8 cellular contexts compared by ENCODE assay signal in the genomic region with DNA sequence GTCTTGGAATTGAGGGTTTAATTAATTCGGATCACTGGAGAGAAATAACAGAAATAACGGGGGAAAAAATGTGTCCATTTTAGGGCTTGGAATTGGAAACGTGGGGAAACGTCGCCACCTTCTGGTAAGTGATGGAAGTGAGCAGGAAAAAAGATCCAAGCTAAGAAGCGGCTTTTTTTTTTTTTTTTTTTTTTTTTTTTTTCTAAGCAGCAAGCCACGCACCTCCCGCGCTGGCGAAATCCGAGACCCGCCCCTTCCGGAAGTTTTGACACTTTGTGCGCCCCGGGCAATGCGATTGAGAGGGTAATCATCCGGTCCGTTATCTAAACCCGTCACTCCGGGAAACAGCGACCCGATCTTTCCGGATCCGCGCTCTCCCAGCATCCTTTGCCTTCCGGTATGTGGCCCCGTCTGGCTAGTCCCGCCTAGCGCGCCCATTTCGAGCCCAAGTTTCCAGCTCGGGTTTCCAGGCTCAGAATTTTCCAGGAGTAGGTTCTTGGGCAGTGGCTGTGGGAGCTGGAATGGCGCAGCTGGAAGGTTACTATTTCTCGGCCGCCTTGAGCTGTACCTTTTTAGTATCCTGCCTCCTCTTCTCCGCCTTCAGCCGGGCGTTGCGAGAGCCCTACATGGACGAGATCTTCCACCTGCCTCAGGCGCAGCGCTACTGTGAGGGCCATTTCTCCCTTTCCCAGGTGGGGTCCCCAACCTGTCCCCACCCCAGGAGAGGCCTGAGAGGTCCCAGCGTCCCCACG. TPM values are rescaled to one million over a fixed set of nuclear protein-coding genes. Genes with fewer than 3 reads are reported as not detected.
DNase-seq lines count a peak whose midpoint lies in the region; ATAC-seq, FAIRE-seq and TF ChIP-seq lines count a peak whose summit lies in the region.

A gene with protein sequence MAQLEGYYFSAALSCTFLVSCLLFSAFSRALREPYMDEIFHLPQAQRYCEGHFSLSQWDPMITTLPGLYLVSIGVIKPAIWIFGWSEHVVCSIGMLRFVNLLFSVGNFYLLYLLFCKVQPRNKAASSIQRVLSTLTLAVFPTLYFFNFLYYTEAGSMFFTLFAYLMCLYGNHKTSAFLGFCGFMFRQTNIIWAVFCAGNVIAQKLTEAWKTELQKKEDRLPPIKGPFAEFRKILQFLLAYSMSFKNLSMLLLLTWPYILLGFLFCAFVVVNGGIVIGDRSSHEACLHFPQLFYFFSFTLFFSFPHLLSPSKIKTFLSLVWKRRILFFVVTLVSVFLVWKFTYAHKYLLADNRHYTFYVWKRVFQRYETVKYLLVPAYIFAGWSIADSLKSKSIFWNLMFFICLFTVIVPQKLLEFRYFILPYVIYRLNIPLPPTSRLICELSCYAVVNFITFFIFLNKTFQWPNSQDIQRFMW (plus strand): TSS at position 418 of the 752 bp plus-strand sequence. CDS start 104 bp downstream, at position 522.

- peaks cover 3% of the 10 kb centered on the region for H3K36me3 Mint-ChIP-seq in T-helper 17 cell (ENCODE audit: low read depth)

- TF ChIP-seq CTCF in prostate gland (IDR thresholded peaks at IDR 0.05): peak; percentile 37 to 77 (median 68)

- peaks cover 10% of the 10 kb centered on the region for H3K4me1 Mint-ChIP-seq in T-helper 17 cell

- peak within 1 kb of the TSS; percentile 94 for H3K4me3 Mint-ChIP-seq in T-helper 17 cell

- DNase-seq in NCI-H1694 treated with DMSO at 0.1 percent for 48 hours (lab: John Stamatoyannopoulos, UW) (peak; percentile 97), T-helper 17 cell (peak; percentile 86 to 95 (median 92)), left ventricle myocardium superior (peak; percentile 95), prostate gland (ENCODE audit: low spot score) (peak; percentile 97), urothelium cell line (ENCODE audit: low spot score) (peak; percentile 90)

- H3K27ac ChIP-seq in angular gyrus (ENCODE audit: low read depth, low read length) (peak within 1 kb of the TSS; percentile 76), prostate gland (peak within 1 kb of the TSS; percentile 81 to 86)

- ATAC-seq in HG02885 (IDR thresholded peaks at IDR 0.05; ENCODE audit: poor library complexity, unreplicated experiment) (peak; percentile 99), T-helper 17 cell (peak; percentile 98), left ventricle myocardium superior (peak; percentile 100)

- no peaks in the 10 kb centered on the region for H3K36me3 ChIP-seq in prostate gland

- FAIRE-seq in urothelium cell line (lab: Jason Lieb, UNC): no peak

- under 1% methylated on average over 44 of the region's 44 CpGs for WGBS in prostate gland

- no peaks in the 10 kb centered on the region for H3K27me3 ChIP-seq in prostate gland (replicated peaks; ENCODE audit: insufficient read depth)

- H3K27me3 Mint-ChIP-seq in T-helper 17 cell: no peaks in the 10 kb centered on the region

- peak within 1 kb of the TSS; percentile 55 to 70 for H3K4me3 ChIP-seq in prostate gland

- TF ChIP-seq POLR2A in GM15510 (IDR thresholded peaks at IDR 0.05; ENCODE audit: borderline replicate concordance, extremely low read depth, insufficient read length) (peak; percentile 69), prostate gland (IDR thresholded peaks at IDR 0.05) (no peak)

- intact Hi-C loops in left ventricle myocardium superior (cut with micrococcal nuclease): loop anchor here (5.0 kb wide), 1 partner anchor 1265 kb away; a partner anchor contains a TSS
- intact Hi-C loops in prostate gland (cut with DNase I): loop anchor here (2.0 kb wide), 2 partner anchors 1075 to 1265 kb away; no protein-coding TSS in a partner anchor

- H3K9me3 ChIP-seq in T-helper 17 cell (ENCODE audit: control insufficient read depth, low read length, poor library complexity, severe bottlenecking) (no peaks in the 10 kb centered on the region), prostate gland (no peaks in the 10 kb centered on the region)

- H3K4me1 ChIP-seq in prostate gland (replicated peaks): no peaks in the 10 kb centered on the region

- H3K27ac Mint-ChIP-seq in T-helper 17 cell: peak within 1 kb of the TSS; percentile 96

RNA-seq across cellular contexts. Expression of the gene that starts here (rescaled TPM):
- total RNA-seq in T-helper 17 cell (10 to 100 TPM in 1 of 2 donors, 1 to 10 TPM in 1; 9.3 to 11.0 TPM), left ventricle myocardium superior (3.6 TPM), prostate gland (10 to 100 TPM; 19.9 to 26.7 TPM)

Comparison
In these comparisons a context has a peak if more than half of its experiments do, and no peak if none do; other contexts are left out.
1. Peak in every context shown above with its lines: DNase-seq, ATAC-seq, H3K4me3 ChIP-seq and H3K27ac ChIP-seq.